1 cellular context compared by ENCODE assay signal in genomic region chr6:50959081-50959641, GRCh38.
TF ChIP-seq lines count a peak whose summit lies in the region.

No MANE protein-coding gene starts in this region.

TF ChIP-seq in K562, 482 proteins besides CTCF, POLR2A, EP300 and RAD21 (continued from another document and continues in another):
- TF ChIP-seq, protein P1, sequence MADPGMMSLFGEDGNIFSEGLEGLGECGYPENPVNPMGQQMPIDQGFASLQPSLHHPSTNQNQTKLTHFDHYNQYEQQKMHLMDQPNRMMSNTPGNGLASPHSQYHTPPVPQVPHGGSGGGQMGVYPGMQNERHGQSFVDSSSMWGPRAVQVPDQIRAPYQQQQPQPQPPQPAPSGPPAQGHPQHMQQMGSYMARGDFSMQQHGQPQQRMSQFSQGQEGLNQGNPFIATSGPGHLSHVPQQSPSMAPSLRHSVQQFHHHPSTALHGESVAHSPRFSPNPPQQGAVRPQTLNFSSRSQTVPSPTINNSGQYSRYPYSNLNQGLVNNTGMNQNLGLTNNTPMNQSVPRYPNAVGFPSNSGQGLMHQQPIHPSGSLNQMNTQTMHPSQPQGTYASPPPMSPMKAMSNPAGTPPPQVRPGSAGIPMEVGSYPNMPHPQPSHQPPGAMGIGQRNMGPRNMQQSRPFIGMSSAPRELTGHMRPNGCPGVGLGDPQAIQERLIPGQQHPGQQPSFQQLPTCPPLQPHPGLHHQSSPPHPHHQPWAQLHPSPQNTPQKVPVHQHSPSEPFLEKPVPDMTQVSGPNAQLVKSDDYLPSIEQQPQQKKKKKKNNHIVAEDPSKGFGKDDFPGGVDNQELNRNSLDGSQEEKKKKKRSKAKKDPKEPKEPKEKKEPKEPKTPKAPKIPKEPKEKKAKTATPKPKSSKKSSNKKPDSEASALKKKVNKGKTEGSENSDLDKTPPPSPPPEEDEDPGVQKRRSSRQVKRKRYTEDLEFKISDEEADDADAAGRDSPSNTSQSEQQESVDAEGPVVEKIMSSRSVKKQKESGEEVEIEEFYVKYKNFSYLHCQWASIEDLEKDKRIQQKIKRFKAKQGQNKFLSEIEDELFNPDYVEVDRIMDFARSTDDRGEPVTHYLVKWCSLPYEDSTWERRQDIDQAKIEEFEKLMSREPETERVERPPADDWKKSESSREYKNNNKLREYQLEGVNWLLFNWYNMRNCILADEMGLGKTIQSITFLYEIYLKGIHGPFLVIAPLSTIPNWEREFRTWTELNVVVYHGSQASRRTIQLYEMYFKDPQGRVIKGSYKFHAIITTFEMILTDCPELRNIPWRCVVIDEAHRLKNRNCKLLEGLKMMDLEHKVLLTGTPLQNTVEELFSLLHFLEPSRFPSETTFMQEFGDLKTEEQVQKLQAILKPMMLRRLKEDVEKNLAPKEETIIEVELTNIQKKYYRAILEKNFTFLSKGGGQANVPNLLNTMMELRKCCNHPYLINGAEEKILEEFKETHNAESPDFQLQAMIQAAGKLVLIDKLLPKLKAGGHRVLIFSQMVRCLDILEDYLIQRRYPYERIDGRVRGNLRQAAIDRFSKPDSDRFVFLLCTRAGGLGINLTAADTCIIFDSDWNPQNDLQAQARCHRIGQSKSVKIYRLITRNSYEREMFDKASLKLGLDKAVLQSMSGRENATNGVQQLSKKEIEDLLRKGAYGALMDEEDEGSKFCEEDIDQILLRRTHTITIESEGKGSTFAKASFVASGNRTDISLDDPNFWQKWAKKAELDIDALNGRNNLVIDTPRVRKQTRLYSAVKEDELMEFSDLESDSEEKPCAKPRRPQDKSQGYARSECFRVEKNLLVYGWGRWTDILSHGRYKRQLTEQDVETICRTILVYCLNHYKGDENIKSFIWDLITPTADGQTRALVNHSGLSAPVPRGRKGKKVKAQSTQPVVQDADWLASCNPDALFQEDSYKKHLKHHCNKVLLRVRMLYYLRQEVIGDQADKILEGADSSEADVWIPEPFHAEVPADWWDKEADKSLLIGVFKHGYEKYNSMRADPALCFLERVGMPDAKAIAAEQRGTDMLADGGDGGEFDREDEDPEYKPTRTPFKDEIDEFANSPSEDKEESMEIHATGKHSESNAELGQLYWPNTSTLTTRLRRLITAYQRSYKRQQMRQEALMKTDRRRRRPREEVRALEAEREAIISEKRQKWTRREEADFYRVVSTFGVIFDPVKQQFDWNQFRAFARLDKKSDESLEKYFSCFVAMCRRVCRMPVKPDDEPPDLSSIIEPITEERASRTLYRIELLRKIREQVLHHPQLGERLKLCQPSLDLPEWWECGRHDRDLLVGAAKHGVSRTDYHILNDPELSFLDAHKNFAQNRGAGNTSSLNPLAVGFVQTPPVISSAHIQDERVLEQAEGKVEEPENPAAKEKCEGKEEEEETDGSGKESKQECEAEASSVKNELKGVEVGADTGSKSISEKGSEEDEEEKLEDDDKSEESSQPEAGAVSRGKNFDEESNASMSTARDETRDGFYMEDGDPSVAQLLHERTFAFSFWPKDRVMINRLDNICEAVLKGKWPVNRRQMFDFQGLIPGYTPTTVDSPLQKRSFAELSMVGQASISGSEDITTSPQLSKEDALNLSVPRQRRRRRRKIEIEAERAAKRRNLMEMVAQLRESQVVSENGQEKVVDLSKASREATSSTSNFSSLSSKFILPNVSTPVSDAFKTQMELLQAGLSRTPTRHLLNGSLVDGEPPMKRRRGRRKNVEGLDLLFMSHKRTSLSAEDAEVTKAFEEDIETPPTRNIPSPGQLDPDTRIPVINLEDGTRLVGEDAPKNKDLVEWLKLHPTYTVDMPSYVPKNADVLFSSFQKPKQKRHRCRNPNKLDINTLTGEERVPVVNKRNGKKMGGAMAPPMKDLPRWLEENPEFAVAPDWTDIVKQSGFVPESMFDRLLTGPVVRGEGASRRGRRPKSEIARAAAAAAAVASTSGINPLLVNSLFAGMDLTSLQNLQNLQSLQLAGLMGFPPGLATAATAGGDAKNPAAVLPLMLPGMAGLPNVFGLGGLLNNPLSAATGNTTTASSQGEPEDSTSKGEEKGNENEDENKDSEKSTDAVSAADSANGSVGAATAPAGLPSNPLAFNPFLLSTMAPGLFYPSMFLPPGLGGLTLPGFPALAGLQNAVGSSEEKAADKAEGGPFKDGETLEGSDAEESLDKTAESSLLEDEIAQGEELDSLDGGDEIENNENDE (IDR thresholded peaks at IDR 0.05; ENCODE audit: low read depth, low read length): no peak
- peak; percentile 60 for TF ChIP-seq BHLHE40 (IDR thresholded peaks at IDR 0.05; ENCODE audit: low read length)
- 0 out of 2 replicates have a peak, but pooled peaks have one; percentile 17 for TF ChIP-seq NR2C1 (IDR thresholded peaks at IDR 0.05)
- no peak for TF ChIP-seq NR2C1 (tag; IDR thresholded peaks at IDR 0.05)
- TF ChIP-seq OTX1 (CRISPR knock-in tag; IDR thresholded peaks at IDR 0.05): no peak
- TF ChIP-seq NEUROD1 (IDR thresholded peaks at IDR 0.05; ENCODE audit: borderline replicate concordance, low read depth, low read length, partially characterized antibody): peak; percentile 41
- TF ChIP-seq STAT5A (IDR thresholded peaks at IDR 0.05; ENCODE audit: borderline replicate concordance, low read length): peak; percentile 69; the same call in 1 of the 2 replicates
- TF ChIP-seq ILF3 (IDR thresholded peaks at IDR 0.05; ENCODE audit: borderline replicate concordance): no peak
- TF ChIP-seq, protein P2, sequence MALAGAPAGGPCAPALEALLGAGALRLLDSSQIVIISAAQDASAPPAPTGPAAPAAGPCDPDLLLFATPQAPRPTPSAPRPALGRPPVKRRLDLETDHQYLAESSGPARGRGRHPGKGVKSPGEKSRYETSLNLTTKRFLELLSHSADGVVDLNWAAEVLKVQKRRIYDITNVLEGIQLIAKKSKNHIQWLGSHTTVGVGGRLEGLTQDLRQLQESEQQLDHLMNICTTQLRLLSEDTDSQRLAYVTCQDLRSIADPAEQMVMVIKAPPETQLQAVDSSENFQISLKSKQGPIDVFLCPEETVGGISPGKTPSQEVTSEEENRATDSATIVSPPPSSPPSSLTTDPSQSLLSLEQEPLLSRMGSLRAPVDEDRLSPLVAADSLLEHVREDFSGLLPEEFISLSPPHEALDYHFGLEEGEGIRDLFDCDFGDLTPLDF (CRISPR knock-in tag; IDR thresholded peaks at IDR 0.05): no peak
- TF ChIP-seq, protein P3, sequence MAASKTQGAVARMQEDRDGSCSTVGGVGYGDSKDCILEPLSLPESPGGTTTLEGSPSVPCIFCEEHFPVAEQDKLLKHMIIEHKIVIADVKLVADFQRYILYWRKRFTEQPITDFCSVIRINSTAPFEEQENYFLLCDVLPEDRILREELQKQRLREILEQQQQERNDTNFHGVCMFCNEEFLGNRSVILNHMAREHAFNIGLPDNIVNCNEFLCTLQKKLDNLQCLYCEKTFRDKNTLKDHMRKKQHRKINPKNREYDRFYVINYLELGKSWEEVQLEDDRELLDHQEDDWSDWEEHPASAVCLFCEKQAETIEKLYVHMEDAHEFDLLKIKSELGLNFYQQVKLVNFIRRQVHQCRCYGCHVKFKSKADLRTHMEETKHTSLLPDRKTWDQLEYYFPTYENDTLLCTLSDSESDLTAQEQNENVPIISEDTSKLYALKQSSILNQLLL (CRISPR knock-in tag; IDR thresholded peaks at IDR 0.05; ENCODE audit: borderline replicate concordance): no peak
- TF ChIP-seq ZNF584 (CRISPR knock-in tag; IDR thresholded peaks at IDR 0.05; ENCODE audit: low read depth): no peak
- peak; percentile 92 for TF ChIP-seq CHAMP1 (IDR thresholded peaks at IDR 0.05)
- TF ChIP-seq E2F4 (CRISPR knock-in tag; IDR thresholded peaks at IDR 0.05; ENCODE audit: low read depth): no peak
- peak; percentile 44 for TF ChIP-seq RBM25 (IDR thresholded peaks at IDR 0.05; ENCODE audit: low read depth, low read length, severe bottlenecking)
- TF ChIP-seq SMARCA4 (IDR thresholded peaks at IDR 0.05): peak; percentile 95
- TF ChIP-seq NBN (IDR thresholded peaks at IDR 0.05; ENCODE audit: low read depth): peak; percentile 74; the same call in 1 of the 2 replicates
- peak; percentile 26 for TF ChIP-seq TAF9B (IDR thresholded peaks at IDR 0.05; ENCODE audit: partially characterized antibody)
- TF ChIP-seq, protein P4, sequence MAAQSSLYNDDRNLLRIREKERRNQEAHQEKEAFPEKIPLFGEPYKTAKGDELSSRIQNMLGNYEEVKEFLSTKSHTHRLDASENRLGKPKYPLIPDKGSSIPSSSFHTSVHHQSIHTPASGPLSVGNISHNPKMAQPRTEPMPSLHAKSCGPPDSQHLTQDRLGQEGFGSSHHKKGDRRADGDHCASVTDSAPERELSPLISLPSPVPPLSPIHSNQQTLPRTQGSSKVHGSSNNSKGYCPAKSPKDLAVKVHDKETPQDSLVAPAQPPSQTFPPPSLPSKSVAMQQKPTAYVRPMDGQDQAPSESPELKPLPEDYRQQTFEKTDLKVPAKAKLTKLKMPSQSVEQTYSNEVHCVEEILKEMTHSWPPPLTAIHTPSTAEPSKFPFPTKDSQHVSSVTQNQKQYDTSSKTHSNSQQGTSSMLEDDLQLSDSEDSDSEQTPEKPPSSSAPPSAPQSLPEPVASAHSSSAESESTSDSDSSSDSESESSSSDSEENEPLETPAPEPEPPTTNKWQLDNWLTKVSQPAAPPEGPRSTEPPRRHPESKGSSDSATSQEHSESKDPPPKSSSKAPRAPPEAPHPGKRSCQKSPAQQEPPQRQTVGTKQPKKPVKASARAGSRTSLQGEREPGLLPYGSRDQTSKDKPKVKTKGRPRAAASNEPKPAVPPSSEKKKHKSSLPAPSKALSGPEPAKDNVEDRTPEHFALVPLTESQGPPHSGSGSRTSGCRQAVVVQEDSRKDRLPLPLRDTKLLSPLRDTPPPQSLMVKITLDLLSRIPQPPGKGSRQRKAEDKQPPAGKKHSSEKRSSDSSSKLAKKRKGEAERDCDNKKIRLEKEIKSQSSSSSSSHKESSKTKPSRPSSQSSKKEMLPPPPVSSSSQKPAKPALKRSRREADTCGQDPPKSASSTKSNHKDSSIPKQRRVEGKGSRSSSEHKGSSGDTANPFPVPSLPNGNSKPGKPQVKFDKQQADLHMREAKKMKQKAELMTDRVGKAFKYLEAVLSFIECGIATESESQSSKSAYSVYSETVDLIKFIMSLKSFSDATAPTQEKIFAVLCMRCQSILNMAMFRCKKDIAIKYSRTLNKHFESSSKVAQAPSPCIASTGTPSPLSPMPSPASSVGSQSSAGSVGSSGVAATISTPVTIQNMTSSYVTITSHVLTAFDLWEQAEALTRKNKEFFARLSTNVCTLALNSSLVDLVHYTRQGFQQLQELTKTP (IDR thresholded peaks at IDR 0.05; ENCODE audit: low read depth in 1 of 2, partially characterized antibody in 2 of 2): peak in 1 of 2 experiments; percentile 70
- TF ChIP-seq TCF3 (CRISPR knock-in tag; IDR thresholded peaks at IDR 0.05): peak; percentile 93
- peak; percentile 77 for TF ChIP-seq CXXC5 (CRISPR knock-in tag; IDR thresholded peaks at IDR 0.05)
- TF ChIP-seq ZNF445 (CRISPR knock-in tag; IDR thresholded peaks at IDR 0.05; ENCODE audit: low read depth): no peak
- TF ChIP-seq, protein P5, sequence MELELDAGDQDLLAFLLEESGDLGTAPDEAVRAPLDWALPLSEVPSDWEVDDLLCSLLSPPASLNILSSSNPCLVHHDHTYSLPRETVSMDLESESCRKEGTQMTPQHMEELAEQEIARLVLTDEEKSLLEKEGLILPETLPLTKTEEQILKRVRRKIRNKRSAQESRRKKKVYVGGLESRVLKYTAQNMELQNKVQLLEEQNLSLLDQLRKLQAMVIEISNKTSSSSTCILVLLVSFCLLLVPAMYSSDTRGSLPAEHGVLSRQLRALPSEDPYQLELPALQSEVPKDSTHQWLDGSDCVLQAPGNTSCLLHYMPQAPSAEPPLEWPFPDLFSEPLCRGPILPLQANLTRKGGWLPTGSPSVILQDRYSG (tag; conservative IDR thresholded peaks at IDR 0.05; ENCODE audit: low read depth): 0 out of 2 replicates have a peak, but pooled peaks have one; percentile 15
- no peak for TF ChIP-seq ZFP1 (CRISPR knock-in tag; IDR thresholded peaks at IDR 0.05)
- TF ChIP-seq RBM17 (IDR thresholded peaks at IDR 0.05; ENCODE audit: borderline replicate concordance, low read depth, low read length): no peak
- TF ChIP-seq POLR2B (IDR thresholded peaks at IDR 0.05; ENCODE audit: low read depth, partially characterized antibody): no peak
- TF ChIP-seq PURB (CRISPR knock-in tag; IDR thresholded peaks at IDR 0.05; ENCODE audit: low read depth): no peak
- peak; percentile 37; the same call in 1 of the 2 replicates for TF ChIP-seq CREB1 (IDR thresholded peaks at IDR 0.05)
- no peak for TF ChIP-seq CREB1 (CRISPR knock-in tag; IDR thresholded peaks at IDR 0.05)
- peak; percentile 90 for TF ChIP-seq MYNN (IDR thresholded peaks at IDR 0.05)
- TF ChIP-seq MYNN (CRISPR knock-in tag; IDR thresholded peaks at IDR 0.05): no peak
- peak in 1 of 2 experiments; percentile 75; a peak in 2 of 4 replicates for TF ChIP-seq HDAC1 (IDR thresholded peaks at IDR 0.05)
